Comparison of ENCODE assay signal across 1 cellular context in the genomic region with DNA sequence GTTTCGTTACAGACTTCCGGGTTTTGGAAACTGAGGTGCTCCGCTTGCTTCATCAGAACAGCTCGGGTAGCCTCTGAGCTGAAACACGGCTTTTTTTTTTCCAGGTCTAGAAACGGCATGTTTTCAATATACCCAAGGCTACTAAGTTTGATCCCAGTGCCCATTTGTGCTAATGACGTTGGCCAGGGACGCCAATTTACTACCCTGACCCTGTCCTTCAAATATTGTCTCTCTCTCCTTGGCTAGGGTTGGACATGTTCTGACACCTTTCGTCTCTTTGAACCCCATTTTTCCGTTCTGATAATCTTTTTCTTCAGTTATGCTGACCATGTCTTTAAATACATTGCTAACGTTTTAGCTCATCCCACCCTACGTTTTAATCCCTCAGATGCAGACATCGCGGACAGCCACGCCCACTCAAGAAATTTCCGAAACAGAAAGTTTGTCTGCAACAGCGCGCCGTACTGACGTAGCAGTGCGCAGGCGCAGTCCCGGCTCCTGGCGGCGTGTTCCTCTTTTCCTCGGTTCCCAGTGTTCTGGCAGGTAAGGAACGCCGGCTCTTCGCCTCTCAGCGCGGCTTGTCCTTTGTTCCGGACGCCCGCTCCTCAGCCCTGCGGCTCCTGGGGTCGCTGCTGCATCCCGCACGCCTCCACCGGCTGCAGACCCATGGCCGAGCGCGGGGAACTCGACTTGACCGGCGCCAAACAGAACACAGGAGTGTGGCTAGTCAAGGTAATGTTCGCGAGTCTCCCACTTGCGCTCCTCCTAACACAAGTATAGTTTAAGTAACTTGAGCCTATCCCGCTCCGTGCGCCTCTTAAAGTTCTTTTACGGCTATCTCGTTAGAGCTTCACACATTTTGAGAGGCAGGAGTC.
TF ChIP-seq lines count a peak whose summit lies in the region.

GTF2F2 (plus strand) TSS at position 521 of the 875 bp plus-strand sequence; CDS start at position 667, 146 bp downstream.

TF ChIP-seq in K562, 482 proteins besides CTCF, POLR2A, EP300 and RAD21 (continued from another document and continues in another):
- no peak for TF ChIP-seq HBP1 (CRISPR knock-in tag; IDR thresholded peaks at IDR 0.05)
- peak; percentile 79 for TF ChIP-seq SIN3B (IDR thresholded peaks at IDR 0.05; ENCODE audit: low read depth)
- TF ChIP-seq ZNF830 (CRISPR knock-in tag; IDR thresholded peaks at IDR 0.05): no peak
- TF ChIP-seq ARID1B (IDR thresholded peaks at IDR 0.05): no peak
- no peak for TF ChIP-seq CBFA2T2 (conservative IDR thresholded peaks at IDR 0.05)
- no peak for TF ChIP-seq ZSCAN32 (CRISPR knock-in tag; IDR thresholded peaks at IDR 0.05)
- no peak for TF ChIP-seq MCM5 (IDR thresholded peaks at IDR 0.05; ENCODE audit: low read depth)
- TF ChIP-seq PPARD (CRISPR knock-in tag; IDR thresholded peaks at IDR 0.05): no peak
- TF ChIP-seq ZBTB2 (IDR thresholded peaks at IDR 0.05): 0 out of 2 replicates have a peak, but pooled peaks have one; percentile 59
- TF ChIP-seq TARDBP (IDR thresholded peaks at IDR 0.05): no peak
- TF ChIP-seq STAT5B (CRISPR knock-in tag; IDR thresholded peaks at IDR 0.05): no peak
- TF ChIP-seq ARNT (IDR thresholded peaks at IDR 0.05): no peak
- TF ChIP-seq BCOR (IDR thresholded peaks at IDR 0.05): no peak
- TF ChIP-seq TRIM25 (IDR thresholded peaks at IDR 0.05; ENCODE audit: borderline replicate concordance): no peak
- no peak for TF ChIP-seq FOSL1 (tag; conservative IDR thresholded peaks at IDR 0.05)
- TF ChIP-seq CTBP1 (IDR thresholded peaks at IDR 0.05; ENCODE audit: borderline replicate concordance): peak; percentile 30; the same call in 1 of the 2 replicates
- no peak for TF ChIP-seq NELFE (IDR thresholded peaks at IDR 0.05; ENCODE audit: insufficient read depth, insufficient read length)
- TF ChIP-seq, protein P1, sequence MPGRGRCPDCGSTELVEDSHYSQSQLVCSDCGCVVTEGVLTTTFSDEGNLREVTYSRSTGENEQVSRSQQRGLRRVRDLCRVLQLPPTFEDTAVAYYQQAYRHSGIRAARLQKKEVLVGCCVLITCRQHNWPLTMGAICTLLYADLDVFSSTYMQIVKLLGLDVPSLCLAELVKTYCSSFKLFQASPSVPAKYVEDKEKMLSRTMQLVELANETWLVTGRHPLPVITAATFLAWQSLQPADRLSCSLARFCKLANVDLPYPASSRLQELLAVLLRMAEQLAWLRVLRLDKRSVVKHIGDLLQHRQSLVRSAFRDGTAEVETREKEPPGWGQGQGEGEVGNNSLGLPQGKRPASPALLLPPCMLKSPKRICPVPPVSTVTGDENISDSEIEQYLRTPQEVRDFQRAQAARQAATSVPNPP (IDR thresholded peaks at IDR 0.05; ENCODE audit: borderline replicate concordance, insufficient read depth, insufficient read length): no peak
- TF ChIP-seq KDM2B (CRISPR knock-in tag; IDR thresholded peaks at IDR 0.05): no peak
- no peak for TF ChIP-seq ZNF444 (CRISPR knock-in tag; IDR thresholded peaks at IDR 0.05)
- no peak for TF ChIP-seq ZNF175 (CRISPR knock-in tag; IDR thresholded peaks at IDR 0.05; ENCODE audit: low read depth)
- TF ChIP-seq FOXK2 (conservative IDR thresholded peaks at IDR 0.05 in 1 of 2, IDR thresholded peaks at IDR 0.05 in 1 of 2; ENCODE audit: low read depth in 2 of 2): peak in 1 of 2 experiments; percentile 48; a peak in 1 of 4 replicates
- TF ChIP-seq KLF6 (CRISPR knock-in tag; IDR thresholded peaks at IDR 0.05; ENCODE audit: borderline replicate concordance): no peak
- TF ChIP-seq, protein P2, sequence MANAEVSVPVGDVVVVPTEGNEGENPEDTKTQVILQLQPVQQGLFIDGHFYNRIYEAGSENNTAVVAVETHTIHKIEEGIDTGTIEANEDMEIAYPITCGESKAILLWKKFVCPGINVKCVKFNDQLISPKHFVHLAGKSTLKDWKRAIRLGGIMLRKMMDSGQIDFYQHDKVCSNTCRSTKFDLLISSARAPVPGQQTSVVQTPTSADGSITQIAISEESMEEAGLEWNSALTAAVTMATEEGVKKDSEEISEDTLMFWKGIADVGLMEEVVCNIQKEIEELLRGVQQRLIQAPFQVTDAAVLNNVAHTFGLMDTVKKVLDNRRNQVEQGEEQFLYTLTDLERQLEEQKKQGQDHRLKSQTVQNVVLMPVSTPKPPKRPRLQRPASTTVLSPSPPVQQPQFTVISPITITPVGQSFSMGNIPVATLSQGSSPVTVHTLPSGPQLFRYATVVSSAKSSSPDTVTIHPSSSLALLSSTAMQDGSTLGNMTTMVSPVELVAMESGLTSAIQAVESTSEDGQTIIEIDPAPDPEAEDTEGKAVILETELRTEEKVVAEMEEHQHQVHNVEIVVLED (CRISPR knock-in tag; IDR thresholded peaks at IDR 0.05): no peak
- no peak for TF ChIP-seq ZNF217 (CRISPR knock-in tag; IDR thresholded peaks at IDR 0.05)
- TF ChIP-seq FOXM1 (IDR thresholded peaks at IDR 0.05; ENCODE audit: low read depth): no peak
- TF ChIP-seq FOXM1 (CRISPR knock-in tag; IDR thresholded peaks at IDR 0.05; ENCODE audit: low read depth): no peak
- TF ChIP-seq, protein P3, sequence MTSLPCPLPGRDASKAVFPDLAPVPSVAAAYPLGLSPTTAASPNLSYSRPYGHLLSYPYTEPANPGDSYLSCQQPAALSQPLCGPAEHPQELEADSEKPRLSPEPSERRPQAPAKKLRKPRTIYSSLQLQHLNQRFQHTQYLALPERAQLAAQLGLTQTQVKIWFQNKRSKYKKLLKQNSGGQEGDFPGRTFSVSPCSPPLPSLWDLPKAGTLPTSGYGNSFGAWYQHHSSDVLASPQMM (CRISPR knock-in tag; IDR thresholded peaks at IDR 0.05): no peak
- TF ChIP-seq U2AF1 (optimal IDR thresholded peaks at IDR 0.05; ENCODE audit: low read depth, low read length): no peak
- TF ChIP-seq TEAD2 (tag; IDR thresholded peaks at IDR 0.05): no peak
- TF ChIP-seq MEF2A (IDR thresholded peaks at IDR 0.05; ENCODE audit: control insufficient read depth, low read depth, low read length): no peak
- no peak for TF ChIP-seq ZNF445 (CRISPR knock-in tag; IDR thresholded peaks at IDR 0.05; ENCODE audit: low read depth)
- no peak for TF ChIP-seq ZSCAN29 (IDR thresholded peaks at IDR 0.05)
- TF ChIP-seq RBM15 (IDR thresholded peaks at IDR 0.05; ENCODE audit: insufficient read depth, low read length): no peak
- TF ChIP-seq NFYB (IDR thresholded peaks at IDR 0.05; ENCODE audit: extremely low read depth, insufficient read length): no peak
- no peak for TF ChIP-seq GTF2F1 (IDR thresholded peaks at IDR 0.05; ENCODE audit: low read depth, low read length)
- TF ChIP-seq KAT2B (IDR thresholded peaks at IDR 0.05; ENCODE audit: low read depth, low read length): no peak
- no peak for TF ChIP-seq BDP1 (IDR thresholded peaks at IDR 0.05; ENCODE audit: insufficient read depth, insufficient read length)
- TF ChIP-seq PKNOX1 (IDR thresholded peaks at IDR 0.05): 0 out of 2 replicates have a peak, but pooled peaks have one; percentile 23
- TF ChIP-seq ZFP36 (IDR thresholded peaks at IDR 0.05; ENCODE audit: low read depth, low read length, partially characterized antibody): no peak
- TF ChIP-seq ZNF395 (CRISPR knock-in tag; IDR thresholded peaks at IDR 0.05): no peak
- no peak for TF ChIP-seq E4F1 (CRISPR knock-in tag; IDR thresholded peaks at IDR 0.05; ENCODE audit: borderline replicate concordance)
- no peak for TF ChIP-seq ZFP30 (CRISPR knock-in tag; IDR thresholded peaks at IDR 0.05; ENCODE audit: borderline replicate concordance)
- TF ChIP-seq NCOR1 (IDR thresholded peaks at IDR 0.05): no peak
- TF ChIP-seq HDAC6 (IDR thresholded peaks at IDR 0.05; ENCODE audit: low read depth, low read length): no peak
- TF ChIP-seq RBM34 (IDR thresholded peaks at IDR 0.05; ENCODE audit: borderline replicate concordance, insufficient read depth, low read length): no peak
- TF ChIP-seq KAT8 (IDR thresholded peaks at IDR 0.05; ENCODE audit: low read depth): no peak
- no peak for TF ChIP-seq PHB2 (IDR thresholded peaks at IDR 0.05; ENCODE audit: low read depth)
- TF ChIP-seq, protein P4, sequence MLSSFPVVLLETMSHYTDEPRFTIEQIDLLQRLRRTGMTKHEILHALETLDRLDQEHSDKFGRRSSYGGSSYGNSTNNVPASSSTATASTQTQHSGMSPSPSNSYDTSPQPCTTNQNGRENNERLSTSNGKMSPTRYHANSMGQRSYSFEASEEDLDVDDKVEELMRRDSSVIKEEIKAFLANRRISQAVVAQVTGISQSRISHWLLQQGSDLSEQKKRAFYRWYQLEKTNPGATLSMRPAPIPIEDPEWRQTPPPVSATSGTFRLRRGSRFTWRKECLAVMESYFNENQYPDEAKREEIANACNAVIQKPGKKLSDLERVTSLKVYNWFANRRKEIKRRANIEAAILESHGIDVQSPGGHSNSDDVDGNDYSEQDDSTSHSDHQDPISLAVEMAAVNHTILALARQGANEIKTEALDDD (IDR thresholded peaks at IDR 0.05): peak; percentile 81
